ENCODE assay signal across 9 cellular contexts in genomic region chr10:89342219-89342966, GRCh38. TPM values are rescaled to one million over a fixed set of nuclear protein-coding genes. Genes with fewer than 3 reads are reported as not detected.
DNase-seq lines count a peak whose midpoint lies in the region; ATAC-seq and TF ChIP-seq lines count a peak whose summit lies in the region.
"Had no signal": no experiment of that assay in that cellular context is flagged by ENCODE, and none has a peak within 500 bp of the region (broad histone marks: within the 10 kb centered on the region; RNA-seq: fewer than 3 reads in every experiment).

No MANE protein-coding gene starts in this region.

- no peak overlapping the region for H3K4me3 Mint-ChIP-seq in activated naive CD4-positive, alpha-beta T cell treated with anti-CD3 and anti-CD28 coated beads for 36 hours

- H3K4me1 ChIP-seq in foreskin keratinocyte: peaks cover 6% of the 10 kb centered on the region
- no peaks in the 10 kb centered on the region for H3K4me1 ChIP-seq in ovary (ENCODE audit: insufficient read depth)

- H3K36me3 Mint-ChIP-seq in activated naive CD4-positive, alpha-beta T cell treated with anti-CD3 and anti-CD28 coated beads for 36 hours (ENCODE audit: low read depth): peaks cover 2% of the 10 kb centered on the region

- in situ Hi-C loops in G401 (cut with HindIII; ENCODE audit: low sequenced_read_pairs): no loop called here

- no peak for TF ChIP-seq POLR2A in ovary (IDR thresholded peaks at IDR 0.05)

- TF ChIP-seq EP300 in ovary (IDR thresholded peaks at IDR 0.05): no peak

- H3K27ac Mint-ChIP-seq in activated naive CD4-positive, alpha-beta T cell treated with anti-CD3 and anti-CD28 coated beads for 36 hours: no peak overlapping the region

- no peaks in the 10 kb centered on the region for H3K36me3 ChIP-seq in ovary

- no peaks in the 10 kb centered on the region for H3K9me3 Mint-ChIP-seq in activated naive CD4-positive, alpha-beta T cell treated with anti-CD3 and anti-CD28 coated beads for 36 hours

- H3K27ac ChIP-seq in foreskin keratinocyte: no peak overlapping the region
- no peak overlapping the region for H3K27ac ChIP-seq in ovary

- CTCF ChIA-PET in GM10248 (lab: Yijun Ruan, JAX): interaction anchor here (0.8 to 1.8 kb wide), 4 partner anchors 10 to 72 kb away, joined by 3 to 5 read pairs (median 4); no protein-coding TSS in a partner anchor
- CTCF ChIA-PET in activated naive CD4-positive, alpha-beta T cell treated with anti-CD3 and anti-CD28 coated beads for 36 hours (lab: Charles Lee): no interaction called here

- H3K27me3 Mint-ChIP-seq in activated naive CD4-positive, alpha-beta T cell treated with anti-CD3 and anti-CD28 coated beads for 36 hours (ENCODE audit: low read depth): no peaks in the 10 kb centered on the region

- no peak for TF ChIP-seq CTCF in foreskin keratinocyte (conservative IDR thresholded peaks at IDR 0.05)
- no peak for TF ChIP-seq CTCF in ovary (IDR thresholded peaks at IDR 0.05)
- no peak for TF ChIP-seq CTCF in GM10248 (IDR thresholded peaks at IDR 0.05; ENCODE audit: control extremely low read depth, extremely low read depth, low read depth, missing control alignments)

- H3K27me3 ChIP-seq in foreskin keratinocyte: no peaks in the 10 kb centered on the region
- no peaks in the 10 kb centered on the region for H3K27me3 ChIP-seq in ovary

- ATAC-seq in SK-N-SH treated with all-trans-retinoic acid at 6 μM for 48 hours (peak; percentile 97), foreskin keratinocyte (peak; percentile 27)

- POLR2A ChIA-PET in GM10248 (lab: Yijun Ruan, JAX): interaction anchor here (0.6 to 0.9 kb wide), 2 partner anchors 14 to 262 kb away, joined by 3 read pairs; partner anchors contain the start of gene IFIT3

- WGBS in ovary, 3 donors: 53 to 61% (median 53%) methylated on average over 3 of the region's 3 CpGs

- H3K9me3 ChIP-seq in ovary: no peaks in the 10 kb centered on the region

- H3K4me1 Mint-ChIP-seq in activated naive CD4-positive, alpha-beta T cell treated with anti-CD3 and anti-CD28 coated beads for 36 hours (ENCODE audit: low read depth): peaks cover 7% of the 10 kb centered on the region

- intact Hi-C loops in ovary (cut with DNase I): no loop called here
- intact Hi-C loops in activated naive CD4-positive, alpha-beta T cell treated with anti-CD3 and anti-CD28 coated beads for 36 hours (cut with micrococcal nuclease): no loop called here

- H3K4me3 ChIP-seq in ovary: no peak overlapping the region

- DNase-seq in G401 (ENCODE audit: low spot score) (peak; percentile 99), foreskin keratinocyte (peak in 1 of 2 donors; percentile 76), ovary (peak in 4 of 5 donors; percentile 44 to 63 (median 53)), GM10248 (ENCODE audit: extremely low spot score) (no peak), GDM1 (lab: John Stamatoyannopoulos, UW) (no peak), NCI-H82 treated with DMSO at 0.1 percent for 48 hours (lab: John Stamatoyannopoulos, UW; ENCODE audit: unreplicated experiment) (no peak)
- DNase-seq in activated naive CD4-positive, alpha-beta T cell treated with anti-CD3 and anti-CD28 coated beads for 36 hours: no peak
- DNase-seq: DND-41 had no signal

TF ChIP-seq in SK-N-SH treated with all-trans-retinoic acid at 6 μM for 48 hours, 23 proteins besides CTCF, POLR2A, EP300 and RAD21:
- TF ChIP-seq CSDC2 (CRISPR knock-in tag; IDR thresholded peaks at IDR 0.05) (no peak), ZFP30 (CRISPR knock-in tag; IDR thresholded peaks at IDR 0.05) (no peak), ZNF8 (CRISPR knock-in tag; IDR thresholded peaks at IDR 0.05) (no peak), RARB (CRISPR knock-in tag; IDR thresholded peaks at IDR 0.05) (no peak), PPARA (CRISPR knock-in tag; IDR thresholded peaks at IDR 0.05; ENCODE audit: borderline replicate concordance) (no peak), ISL1 (CRISPR knock-in tag; IDR thresholded peaks at IDR 0.05) (no peak), ZFP3 (CRISPR knock-in tag; IDR thresholded peaks at IDR 0.05) (no peak), TCF4 (CRISPR knock-in tag; IDR thresholded peaks at IDR 0.05; ENCODE audit: borderline replicate concordance) (no peak)

RNA-seq across cellular contexts. Expression of gene IFIT3, which starts 14.6 kb away (rescaled TPM):
- 2.4 and 2.7 TPM in 2 replicates for total RNA-seq in G401 (2014; rRNA removed; shearing (Covaris generic))
- total RNA-seq in foreskin keratinocyte (54.8 and 78.5 TPM in 2 replicates), ovary (10 to 100 TPM in 3 of 7 donors, 1 to 10 TPM in 4; 5.7 to 16.9 (median 9.9) TPM)
- polyA plus RNA-seq in foreskin keratinocyte (37.5 and 48.5 TPM in 2 replicates), ovary (10 to 100 TPM; 22.7 to 31.5 TPM)
- total RNA-seq in activated naive CD4-positive, alpha-beta T cell treated with anti-CD3 and anti-CD28 coated beads for 36 hours: 10 to 100 TPM; 13.9 to 14.4 TPM

RNA-seq across cellular contexts. Expression of gene IFIT1B, which starts 35.5 kb away (rescaled TPM):
- total RNA-seq in G401 (2014; rRNA removed; shearing (Covaris generic)): not detected in 2 replicates
- not detected in 2 replicates for total RNA-seq in foreskin keratinocyte
- polyA plus RNA-seq in foreskin keratinocyte: not detected in 2 replicates
- under 1 TPM in 1 of 7 donors, not detected in 6; 0.18 TPM for total RNA-seq in ovary
- polyA plus RNA-seq in ovary: not detected
- total RNA-seq in activated naive CD4-positive, alpha-beta T cell treated with anti-CD3 and anti-CD28 coated beads for 36 hours: not detected

RNA-seq across cellular contexts. Expression of gene IFIT2, which starts 40.5 kb away (rescaled TPM):
- total RNA-seq in G401 (2014; rRNA removed; shearing (Covaris generic)): 0.80 and 1.1 TPM in 2 replicates
- 2.5 and 2.7 TPM in 2 replicates for total RNA-seq in foreskin keratinocyte
- 1.0 and 1.1 TPM in 2 replicates for polyA plus RNA-seq in foreskin keratinocyte
- 10 to 100 TPM in 1 of 7 donors, 1 to 10 TPM in 6; 2.1 to 10.0 (median 4.8) TPM for total RNA-seq in ovary
- polyA plus RNA-seq in ovary: 10 to 100 TPM in 1 of 2 donors, 1 to 10 TPM in 1; 6.4 to 21.3 TPM
- 10 to 100 TPM; 35.7 to 39.4 TPM for total RNA-seq in activated naive CD4-positive, alpha-beta T cell treated with anti-CD3 and anti-CD28 coated beads for 36 hours

RNA-seq across cellular contexts. Expression of gene IFIT1, which starts 50.0 kb away (rescaled TPM):
- 19.2 and 21.7 TPM in 2 replicates for total RNA-seq in G401 (2014; rRNA removed; shearing (Covaris generic))
- total RNA-seq in foreskin keratinocyte (70.6 and 111 TPM in 2 replicates), ovary (10 to 100 TPM in 4 of 7 donors, 1 to 10 TPM in 3; 6.4 to 20.4 (median 11.3) TPM)
- polyA plus RNA-seq in foreskin keratinocyte (49.0 and 65.0 TPM in 2 replicates), ovary (10 to 100 TPM; 23.0 to 56.2 TPM)
- 1 to 10 TPM; 5.9 to 6.0 TPM for total RNA-seq in activated naive CD4-positive, alpha-beta T cell treated with anti-CD3 and anti-CD28 coated beads for 36 hours

Comparison
In these comparisons a context has a peak if more than half of its experiments do, and no peak if none do; other contexts are left out.
1. DNase-seq: peak in G401 (single experiment) and ovary (4 of 5); none in GM10248 (single experiment), GDM1 (single experiment), NCI-H82 treated with DMSO at 0.1 percent for 48 hours (single experiment) and activated naive CD4-positive, alpha-beta T cell treated with anti-CD3 and anti-CD28 coated beads for 36 hours (single experiment).